In the genomic region with DNA sequence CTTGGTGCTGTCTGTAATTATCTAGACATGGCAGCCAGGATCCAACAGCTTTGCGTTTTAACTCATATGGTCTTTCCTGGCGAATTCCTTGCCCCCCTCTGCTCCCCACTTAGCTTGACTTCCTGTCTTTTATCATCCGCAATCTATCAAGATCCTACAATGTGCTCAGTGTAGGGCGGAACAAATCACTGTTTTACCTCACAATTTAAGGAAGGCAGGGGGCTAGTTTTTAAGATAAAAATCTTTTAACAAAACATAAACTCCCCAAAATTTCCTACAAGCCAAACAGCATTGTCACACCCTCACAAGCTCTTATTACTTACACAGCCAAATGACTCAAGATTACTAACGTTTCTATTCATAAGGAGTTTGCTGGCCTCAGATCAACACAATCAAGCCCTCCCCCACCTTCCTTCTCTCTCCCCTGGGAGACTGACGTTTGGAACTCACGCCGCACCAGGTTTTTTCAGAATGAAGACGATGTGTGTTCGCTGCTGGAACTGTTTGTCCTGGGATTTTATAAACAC, we compare ENCODE assay signal across 8 cellular contexts. TPM values are rescaled to one million over a fixed set of nuclear protein-coding genes. Genes with fewer than 3 reads are reported as not detected.
DNase-seq lines count a peak whose midpoint lies in the region; ATAC-seq and TF ChIP-seq lines count a peak whose summit lies in the region.

No MANE protein-coding gene starts in this region.

- intact Hi-C loops in stomach (cut with DNase I; ENCODE audit: low total_unique reads) (no loop called here), prostate gland (cut with DNase I) (loop anchor here (5.0 to 10.0 kb wide), 2 partner anchors 140 to 437 kb away; no protein-coding TSS in a partner anchor)

- no peaks in the 10 kb centered on the region for H3K27me3 ChIP-seq in adipocyte (replicated peaks; ENCODE audit: control insufficient read depth, insufficient read depth, low read length)
- no peaks in the 10 kb centered on the region for H3K27me3 ChIP-seq in stomach
- H3K27me3 ChIP-seq in prostate gland (replicated peaks; ENCODE audit: insufficient read depth): no peaks in the 10 kb centered on the region

- ATAC-seq in GM19452 (IDR thresholded peaks at IDR 0.05; ENCODE audit: unreplicated experiment): no peak

- POLR2A ChIA-PET in HEK293 (lab: Yijun Ruan, JAX): interaction anchor here (1.4 kb wide), 1 partner anchor 12 kb away, joined by 3 read pairs; no protein-coding TSS in a partner anchor

- H3K9ac ChIP-seq in adipocyte (ENCODE audit: low read length): peak overlapping the region; percentile 86

- H3K4me1 ChIP-seq in HEK293 (ENCODE audit: control insufficient read depth, insufficient read depth, low read length) (peaks cover 8% of the 10 kb centered on the region), adipocyte (ENCODE audit: control insufficient read depth, insufficient read depth, low read length) (peaks cover 41% of the 10 kb centered on the region), stomach (peaks cover 0 to 34% (median 20%) of the 10 kb centered on the region in 4 donors), prostate gland (replicated peaks) (no peaks in the 10 kb centered on the region)

- WGBS in stomach, 5 donors: 23 to 37% (median 28%) methylated on average over 10 of the region's 10 CpGs
- 30% methylated on average over 10 of the region's 10 CpGs for WGBS in prostate gland

- DNase-seq in AG08396 (ENCODE audit: low spot score) (peak; percentile 71), adipocyte (ENCODE audit: low read depth) (peak; percentile 65), stomach (no peak), activated T-cell treated with anti-CD3 and anti-CD28 coated beads for 4 hours (no peak), prostate gland (ENCODE audit: low spot score) (no peak)

- TF ChIP-seq CTCF in HEK293 (tag by site-specific recombination; IDR thresholded peaks at IDR 0.05) (no peak), stomach (IDR thresholded peaks at IDR 0.05) (no peak), prostate gland (IDR thresholded peaks at IDR 0.05) (no peak)

- H3K4me3 ChIP-seq in HEK293 (ENCODE audit: low read depth, low read length) (no peak overlapping the region; the same call in 1 of the 2 replicates), adipocyte (ENCODE audit: low read length) (peak overlapping the region; percentile 89), iPS-18c (ENCODE audit: insufficient read depth, low read depth, low read length) (peak overlapping the region; percentile 45; the same call in 1 of the 2 replicates), stomach (peak overlapping the region in 3 of 4 donors; percentile 79 to 94 (median 81)), prostate gland (peak overlapping the region in 1 of 2 donors; percentile 79)

- TF ChIP-seq POLR2A in stomach (IDR thresholded peaks at IDR 0.05) (no peak), prostate gland (IDR thresholded peaks at IDR 0.05) (no peak)

- no peak for TF ChIP-seq EP300 in stomach (IDR thresholded peaks at IDR 0.05)

- no peaks in the 10 kb centered on the region for H3K36me3 ChIP-seq in HEK293 (ENCODE audit: control insufficient read depth in 2 of 2, insufficient read depth in 1 of 2, low read length in 2 of 2)
- H3K36me3 ChIP-seq in adipocyte (ENCODE audit: control insufficient read depth, insufficient read depth, low read length, severe bottlenecking): no peaks in the 10 kb centered on the region
- H3K36me3 ChIP-seq in stomach: no peaks in the 10 kb centered on the region
- H3K36me3 ChIP-seq in prostate gland: no peaks in the 10 kb centered on the region

- CTCF ChIA-PET in HEK293 (lab: Yijun Ruan, JAX): interaction anchor here (0.7 to 3.4 kb wide), 4 partner anchors 15 to 440 kb away, joined by 3 to 19 read pairs (median 4); no protein-coding TSS in a partner anchor

- H3K9me3 ChIP-seq in HEK293 (ENCODE audit: control insufficient read depth, insufficient read depth, low read depth, low read length) (no peaks in the 10 kb centered on the region), adipocyte (ENCODE audit: control insufficient read depth, low read length) (no peaks in the 10 kb centered on the region), iPS-18c (ENCODE audit: control insufficient read depth, insufficient read depth, low read length) (no peaks in the 10 kb centered on the region), stomach (no peaks in the 10 kb centered on the region), prostate gland (no peaks in the 10 kb centered on the region)

- H3K27ac ChIP-seq in HEK293 (ENCODE audit: extremely low read depth, low read depth, low read length) (0 out of 2 replicates have a peak overlapping the region, but pooled peaks have one; percentile 73), stomach (peak overlapping the region in 3 of 5 donors; percentile 82 to 92 (median 88)), prostate gland (peak overlapping the region in 1 of 2 donors; percentile 84)

TF ChIP-seq in HEK293, 187 proteins besides CTCF, POLR2A, EP300 and RAD21 (continues in another document):
- TF ChIP-seq ZNF24 (tag by site-specific recombination; IDR thresholded peaks at IDR 0.05): 0 out of 2 replicates have a peak, but pooled peaks have one; percentile 18
- TF ChIP-seq ZIC2 (tag by site-specific recombination; IDR thresholded peaks at IDR 0.05): peak; percentile 86
- 0 out of 2 replicates have a peak, but pooled peaks have one; percentile 27 for TF ChIP-seq IKZF3 (tag by site-specific recombination; IDR thresholded peaks at IDR 0.05)
- TF ChIP-seq ZNF664 (tag by site-specific recombination; IDR thresholded peaks at IDR 0.05): no peak
- peak; percentile 42; the same call in 1 of the 2 replicates for TF ChIP-seq ZNF341 (tag by site-specific recombination; IDR thresholded peaks at IDR 0.05; ENCODE audit: low read depth)
- TF ChIP-seq, protein P1, sequence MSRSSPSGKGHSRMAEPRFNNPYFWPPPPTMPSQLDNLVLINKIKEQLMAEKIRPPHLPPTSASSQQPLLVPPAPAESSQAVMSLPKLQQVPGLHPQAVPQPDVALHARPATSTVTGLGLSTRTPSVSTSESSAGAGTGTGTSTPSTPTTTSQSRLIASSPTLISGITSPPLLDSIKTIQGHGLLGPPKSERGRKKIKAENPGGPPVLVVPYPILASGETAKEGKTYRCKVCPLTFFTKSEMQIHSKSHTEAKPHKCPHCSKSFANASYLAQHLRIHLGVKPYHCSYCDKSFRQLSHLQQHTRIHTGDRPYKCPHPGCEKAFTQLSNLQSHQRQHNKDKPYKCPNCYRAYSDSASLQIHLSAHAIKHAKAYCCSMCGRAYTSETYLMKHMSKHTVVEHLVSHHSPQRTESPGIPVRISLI (tag by site-specific recombination; IDR thresholded peaks at IDR 0.05): 0 out of 2 replicates have a peak, but pooled peaks have one; percentile 32
- peak; percentile 65 for TF ChIP-seq SP7 (tag by site-specific recombination; IDR thresholded peaks at IDR 0.05)
- 0 out of 2 replicates have a peak, but pooled peaks have one; percentile 20 for TF ChIP-seq ZNF660 (tag by site-specific recombination; IDR thresholded peaks at IDR 0.05)
- TF ChIP-seq ZNF677 (tag by site-specific recombination; IDR thresholded peaks at IDR 0.05): no peak
- peak; percentile 96 for TF ChIP-seq WT1 (tag by site-specific recombination; IDR thresholded peaks at IDR 0.05)
- TF ChIP-seq ZEB2 (tag by site-specific recombination; IDR thresholded peaks at IDR 0.05): 0 out of 2 replicates have a peak, but pooled peaks have one; percentile 16
- no peak for TF ChIP-seq YY2 (tag by site-specific recombination; IDR thresholded peaks at IDR 0.05)
- TF ChIP-seq, protein P2, sequence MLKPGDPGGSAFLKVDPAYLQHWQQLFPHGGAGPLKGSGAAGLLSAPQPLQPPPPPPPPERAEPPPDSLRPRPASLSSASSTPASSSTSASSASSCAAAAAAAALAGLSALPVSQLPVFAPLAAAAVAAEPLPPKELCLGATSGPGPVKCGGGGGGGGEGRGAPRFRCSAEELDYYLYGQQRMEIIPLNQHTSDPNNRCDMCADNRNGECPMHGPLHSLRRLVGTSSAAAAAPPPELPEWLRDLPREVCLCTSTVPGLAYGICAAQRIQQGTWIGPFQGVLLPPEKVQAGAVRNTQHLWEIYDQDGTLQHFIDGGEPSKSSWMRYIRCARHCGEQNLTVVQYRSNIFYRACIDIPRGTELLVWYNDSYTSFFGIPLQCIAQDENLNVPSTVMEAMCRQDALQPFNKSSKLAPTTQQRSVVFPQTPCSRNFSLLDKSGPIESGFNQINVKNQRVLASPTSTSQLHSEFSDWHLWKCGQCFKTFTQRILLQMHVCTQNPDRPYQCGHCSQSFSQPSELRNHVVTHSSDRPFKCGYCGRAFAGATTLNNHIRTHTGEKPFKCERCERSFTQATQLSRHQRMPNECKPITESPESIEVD (tag by site-specific recombination; IDR thresholded peaks at IDR 0.05): peak; percentile 45; the same call in 1 of the 2 replicates
- TF ChIP-seq ZNF629 (tag by site-specific recombination; IDR thresholded peaks at IDR 0.05): 0 out of 2 replicates have a peak, but pooled peaks have one; percentile 55
- no peak for TF ChIP-seq ZNF747 (tag by site-specific recombination; IDR thresholded peaks at IDR 0.05)
- TF ChIP-seq, protein P3, sequence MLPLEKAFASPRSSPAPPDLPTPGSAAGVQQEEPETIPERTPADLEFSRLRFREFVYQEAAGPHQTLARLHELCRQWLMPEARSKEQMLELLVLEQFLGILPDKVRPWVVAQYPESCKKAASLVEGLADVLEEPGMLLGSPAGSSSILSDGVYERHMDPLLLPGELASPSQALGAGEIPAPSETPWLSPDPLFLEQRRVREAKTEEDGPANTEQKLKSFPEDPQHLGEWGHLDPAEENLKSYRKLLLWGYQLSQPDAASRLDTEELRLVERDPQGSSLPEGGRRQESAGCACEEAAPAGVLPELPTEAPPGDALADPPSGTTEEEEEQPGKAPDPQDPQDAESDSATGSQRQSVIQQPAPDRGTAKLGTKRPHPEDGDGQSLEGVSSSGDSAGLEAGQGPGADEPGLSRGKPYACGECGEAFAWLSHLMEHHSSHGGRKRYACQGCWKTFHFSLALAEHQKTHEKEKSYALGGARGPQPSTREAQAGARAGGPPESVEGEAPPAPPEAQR (tag by site-specific recombination; IDR thresholded peaks at IDR 0.05): no peak
- 0 out of 2 replicates have a peak, but pooled peaks have one; percentile 15 for TF ChIP-seq ZNF366 (tag by site-specific recombination; conservative IDR thresholded peaks at IDR 0.05)
- no peak for TF ChIP-seq ZNF610 (tag by site-specific recombination; IDR thresholded peaks at IDR 0.05; ENCODE audit: borderline replicate concordance)
- peak; percentile 6 for TF ChIP-seq ZNF510 (tag by site-specific recombination; IDR thresholded peaks at IDR 0.05; ENCODE audit: insufficient replicate concordance)

RNA-seq across cellular contexts. Expression of a gene that starts 1.3 kb away (rescaled TPM):
- total RNA-seq in stomach: 10 to 100 TPM in 4 of 5 donors, under 1 TPM in 1; 0.58 to 43.9 (median 12.8) TPM
- 10 to 100 TPM in 1 of 3 donors, 1 to 10 TPM in 2; 3.0 to 14.2 (median 8.3) TPM for polyA plus RNA-seq in stomach
- 10 to 100 TPM; 13.7 to 20.7 TPM for total RNA-seq in prostate gland

Comparison
In these comparisons a context has a peak if more than half of its experiments do, and no peak if none do; other contexts are left out.
1. DNase-seq: peak in AG08396 (single experiment) and adipocyte (single experiment); none in stomach (single experiment), activated T-cell treated with anti-CD3 and anti-CD28 coated beads for 4 hours (single experiment) and prostate gland (single experiment).